ENCODE assay signal across 15 cellular contexts in genomic region chr16:79757163-79757562, GRCh38.
"Had no signal": no experiment of that assay in that cellular context is flagged by ENCODE, and none has a peak within 500 bp of the region (broad histone marks: within the 10 kb centered on the region; RNA-seq: fewer than 3 reads in every experiment).

No MANE protein-coding gene starts in this region.

- FAIRE-seq: kidney had no signal

- H3K9me3 ChIP-seq: sigmoid colon, upper lobe of right lung had no signal

- H3K36me3 ChIP-seq: sigmoid colon, upper lobe of right lung had no signal

- DNase-seq: activated CD4-positive, alpha-beta T cell treated with anti-CD3 and anti-CD28 coated beads, Interleukin-2, amount 50 U/mL, for 4 hours; activated CD4-positive, CD25-positive, alpha-beta regulatory T cell; activated naive CD4-positive, alpha-beta T cell treated with Interleukin-2 at 50 U/mL for 16 hours; activated naive CD8-positive, alpha-beta T cell treated with anti-CD3 and anti-CD28 coated beads, Interleukin-2, amount 50 U/mL, for 24 hours; central memory CD4-positive, alpha-beta T cell; effector memory CD8-positive, alpha-beta T cell; kidney; left ventricle myocardium superior; mesenchymal stem cell; nephron progenitor cell; sigmoid colon; stimulated activated CD4-positive, alpha-beta T cell treated with anti-CD3 and anti-CD28 coated beads, Interleukin-12 subunit alpha, Interleukin-12 subunit beta, amount 100 ng/mL, for 4 hours; stimulated activated naive CD4-positive, alpha-beta T cell; T-helper 17 cell; upper lobe of right lung had no signal

- H3K27ac Mint-ChIP-seq: activated naive CD8-positive, alpha-beta T cell treated with anti-CD3 and anti-CD28 coated beads, Interleukin-2, amount 50 U/mL, for 24 hours; effector memory CD8-positive, alpha-beta T cell; T-helper 17 cell had no signal

- H3K27ac ChIP-seq: sigmoid colon, upper lobe of right lung had no signal

- H3K4me3 Mint-ChIP-seq: activated naive CD8-positive, alpha-beta T cell treated with anti-CD3 and anti-CD28 coated beads, Interleukin-2, amount 50 U/mL, for 24 hours; effector memory CD8-positive, alpha-beta T cell; nephron progenitor cell; T-helper 17 cell had no signal

- H3K4me3 ChIP-seq: sigmoid colon, upper lobe of right lung had no signal

- ATAC-seq: activated naive CD8-positive, alpha-beta T cell treated with anti-CD3 and anti-CD28 coated beads, Interleukin-2, amount 50 U/mL, for 24 hours; effector memory CD8-positive, alpha-beta T cell; left ventricle myocardium superior; T-helper 17 cell; upper lobe of right lung had no signal

- H3K9me3 Mint-ChIP-seq: effector memory CD8-positive, alpha-beta T cell had no signal

- H3K27me3 ChIP-seq: sigmoid colon, upper lobe of right lung had no signal

- H3K4me1 ChIP-seq: upper lobe of right lung had no signal
